Comparison of ENCODE assay signal across 12 cellular contexts in genomic region chr13:110232756-110233155, GRCh38.
DNase-seq lines count a peak whose midpoint lies in the region; ATAC-seq and TF ChIP-seq lines count a peak whose summit lies in the region.
"Had no signal": no experiment of that assay in that cellular context is flagged by ENCODE, and none has a peak within 500 bp of the region (broad histone marks: within the 10 kb centered on the region; RNA-seq: fewer than 3 reads in every experiment).

No MANE protein-coding gene starts in this region.

- H3K27me3 ChIP-seq in GM23248 (replicated peaks; ENCODE audit: insufficient read depth) (no peaks in the 10 kb centered on the region), left lung (peaks cover 0 to 7% of the 10 kb centered on the region in 2 donors), spleen (replicated peaks in 1 of 7) (peaks cover 0 to 33% (median 0%) of the 10 kb centered on the region in 7 donors)

- intact Hi-C loops in left lung (cut with DNase I) (loop anchor here (10.0 kb wide), 1 partner anchor 182 kb away; no protein-coding TSS in a partner anchor), spleen (cut with DNase I; ENCODE audit: low total_unique reads) (no loop called here)

- no peak for TF ChIP-seq POLR2A in spleen (IDR thresholded peaks at IDR 0.05)

- no peaks in the 10 kb centered on the region for H3K79me2 ChIP-seq in GM23248 (ENCODE audit: insufficient read depth)

- peak overlapping the region; percentile 73 for H3K9ac ChIP-seq in GM23248

- H3K9me3 ChIP-seq in GM23248 (ENCODE audit: low read depth), result no peaks in the 10 kb centered on the region
- no peaks in the 10 kb centered on the region for H3K9me3 ChIP-seq in left lung
- no peaks in the 10 kb centered on the region for H3K9me3 ChIP-seq in spleen

- peaks cover 14% of the 10 kb centered on the region for H3F3A ChIP-seq in GM23248 (ENCODE audit: insufficient read depth)

- peak overlapping the region; percentile 63 for H3K27ac ChIP-seq in GM23248
- peak overlapping the region; percentile 45 to 55 for H3K27ac ChIP-seq in left lung
- peak overlapping the region; percentile 53 to 80 (median 64) for H3K27ac ChIP-seq in spleen

- peaks cover 15% of the 10 kb centered on the region for H3K4me1 ChIP-seq in GM23248 (ENCODE audit: insufficient read depth)
- H3K4me1 ChIP-seq in left lung, result peaks cover 21 to 30% of the 10 kb centered on the region in 2 donors
- peaks cover 5 to 82% (median 43%) of the 10 kb centered on the region in 6 donors for H3K4me1 ChIP-seq in spleen

- no peaks in the 10 kb centered on the region for H4K20me1 ChIP-seq in GM23248 (ENCODE audit: insufficient read depth)

- H3K4me2 ChIP-seq in GM23248 (ENCODE audit: unreplicated experiment), result peak overlapping the region; percentile 92

- DNase-seq in GM23248, result peak; percentile 77
- DNase-seq in dermis blood vessel endothelial cell, result peak; percentile 89
- DNase-seq in left lung, result no peak
- DNase-seq in spleen, result no peak
- DNase-seq in NCI-H1092 (lab: John Stamatoyannopoulos, UW), result no peak
- DNase-seq: activated CD4-positive, alpha-beta T cell treated with anti-CD3 and anti-CD28 coated beads for 36 hours; activated gamma-delta T cell treated with Interleukin-2 at 50 U/mL for 16 hours; C1 segment of cervical spinal cord; NCI-H748 treated with DMSO at 0.1 percent for 48 hours had no signal

- TF ChIP-seq CTCF in left lung (IDR thresholded peaks at IDR 0.05), result no peak
- TF ChIP-seq CTCF in spleen (IDR thresholded peaks at IDR 0.05 in 8 of 11, conservative IDR thresholded peaks at IDR 0.05 in 3 of 11), result no peak

- WGBS in GM23248 (ENCODE audit: low coverage in 1 of 2, low lambda C conversion rate in 2 of 2, missing lambda C conversion rate in 2 of 2), 2 experiments, result 10 to 12% methylated on average over 11 of the region's 11 CpGs
- WGBS in spleen, 5 donors, result 57 to 77% (median 68%) methylated on average over 11 of the region's 11 CpGs

- ATAC-seq in left lung (peak; percentile 19), GM19452 (IDR thresholded peaks at IDR 0.05; ENCODE audit: unreplicated experiment) (no peak), HG03108 (IDR thresholded peaks at IDR 0.05; ENCODE audit: unreplicated experiment) (no peak), HG03280 (IDR thresholded peaks at IDR 0.05; ENCODE audit: unreplicated experiment) (no peak)
- ATAC-seq: activated CD4-positive, alpha-beta T cell treated with anti-CD3 and anti-CD28 coated beads for 36 hours had no signal

- H2AFZ ChIP-seq in GM23248, result peak overlapping the region; percentile 79

- in situ Hi-C loops in GM23248 (cut with MboI), result loop anchor here (10.0 kb wide), 1 partner anchor 182 kb away; no protein-coding TSS in a partner anchor

- H3K36me3 ChIP-seq in GM23248 (ENCODE audit: low read depth) (no peaks in the 10 kb centered on the region), left lung (no peaks in the 10 kb centered on the region), spleen (no peaks in the 10 kb centered on the region)

- H3K4me3 ChIP-seq in GM23248 (peak overlapping the region; percentile 68), left lung (no peak overlapping the region), spleen (no peak overlapping the region)

- H3K9me2 ChIP-seq in GM23248 (ENCODE audit: insufficient read depth), result no peaks in the 10 kb centered on the region

Comparison
In these comparisons a context has a peak if more than half of its experiments do, and no peak if none do; other contexts are left out.
1. DNase-seq: peak in GM23248 (single experiment) and dermis blood vessel endothelial cell (single experiment); none in left lung (0 of 2), spleen (single experiment) and NCI-H1092 (single experiment).
2. Peak in every context shown above with its lines, with median percentiles within 50 percentile points of each other: H3K27ac ChIP-seq.